In the genomic region with DNA sequence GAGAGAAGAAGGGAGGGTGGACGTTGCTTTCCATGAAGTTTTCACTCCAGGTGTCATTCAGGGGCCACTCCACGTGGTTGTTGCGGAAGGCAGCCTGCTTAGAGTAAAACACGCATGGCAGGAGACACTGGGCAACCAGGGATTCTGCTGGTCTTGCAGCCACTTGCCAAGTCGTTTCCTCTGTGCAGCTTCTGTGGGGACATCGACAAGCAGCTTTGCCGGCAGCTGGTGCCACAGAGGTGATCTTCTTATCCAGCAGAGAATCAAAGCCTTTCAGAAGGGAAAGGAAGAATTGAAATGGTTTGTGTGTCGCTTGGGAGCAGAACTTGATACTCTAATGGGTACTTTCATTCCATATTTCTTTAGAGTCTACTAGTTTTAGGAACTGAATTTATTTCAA, we compare ENCODE assay signal across 27 cellular contexts.
"Had no signal": no experiment of that assay in that cellular context is flagged by ENCODE, and none has a peak within 500 bp of the region (broad histone marks: within the 10 kb centered on the region; RNA-seq: fewer than 3 reads in every experiment).

No MANE protein-coding gene starts in this region.

- H3K4me1 Mint-ChIP-seq: activated naive CD4-positive, alpha-beta T cell treated with anti-CD3 and anti-CD28 coated beads, Interleukin-2, amount 50 U/mL, for 24 hours; activated naive CD8-positive, alpha-beta T cell treated with anti-CD3 and anti-CD28 coated beads for 36 hours; activated naive CD8-positive, alpha-beta T cell treated with anti-CD3 and anti-CD28 coated beads, Interleukin-2, amount 50 U/mL, for 24 hours had no signal

- H3K9me3 Mint-ChIP-seq: activated naive CD4-positive, alpha-beta T cell treated with anti-CD3 and anti-CD28 coated beads for 36 hours; activated naive CD4-positive, alpha-beta T cell treated with anti-CD3 and anti-CD28 coated beads, Interleukin-2, amount 50 U/mL, for 24 hours; activated naive CD8-positive, alpha-beta T cell treated with anti-CD3 and anti-CD28 coated beads, Interleukin-2, amount 50 U/mL, for 24 hours; activated T-helper 1 cell treated with anti-CD3 and anti-CD28 coated beads, Interleukin-12 subunit alpha, Interleukin-12 subunit beta, Interleukin-2, Interleukin-4 antibody, amounts not matched to agents 30 ng/mL and 10 ng/mL and 1 ng/mL, durations not matched to agents 14 hours and 24 hours and 36 hours; activated T-helper 2 cell treated with anti-CD3 and anti-CD28 coated beads, Interferon-gamma antibody, Interleukin-2, Interleukin-4, amounts not matched to agents 10 μg/mL and 5 μg/mL and 100 μg/mL, durations not matched to agents 14 hours and 24 hours and 36 hours had no signal

- H3K27me3 ChIP-seq: adrenal gland, body of pancreas, esophagus squamous epithelium, gastroesophageal sphincter had no signal

- H3K9me3 ChIP-seq: adrenal gland, body of pancreas, esophagus squamous epithelium had no signal

- H3K36me3 ChIP-seq: adrenal gland, esophagus squamous epithelium, gastroesophageal sphincter had no signal

- DNase-seq: activated CD4-positive, alpha-beta T cell treated with anti-CD3 and anti-CD28 coated beads for 1 hour; activated CD4-positive, alpha-beta T cell treated with anti-CD3 and anti-CD28 coated beads for 4 hours; activated CD4-positive, alpha-beta T cell treated with anti-CD3 and anti-CD28 coated beads, Interleukin-2, amount 50 U/mL, for 1 hour; activated CD4-positive, alpha-beta T cell treated with anti-CD3 and anti-CD28 coated beads, Interleukin-2, amount 50 U/mL, for 48 hours; activated CD8-positive, alpha-beta memory T cell treated with anti-CD3 and anti-CD28 coated beads for 24 hours; activated CD8-positive, alpha-beta T cell treated with anti-CD3 and anti-CD28 coated beads for 36 hours; activated effector memory CD4-positive, alpha-beta T cell treated with anti-CD3 and anti-CD28 coated beads, Interleukin-2, amount 50 U/mL, for 16 hours; activated naive CD4-positive, alpha-beta T cell treated with anti-CD3 and anti-CD28 coated beads for 36 hours; activated naive CD8-positive, alpha-beta T cell treated with anti-CD3 and anti-CD28 coated beads for 36 hours; activated naive CD8-positive, alpha-beta T cell treated with anti-CD3 and anti-CD28 coated beads, Interleukin-2, amount 50 U/mL, for 24 hours; activated T-cell treated with anti-CD3 and anti-CD28 coated beads, Interleukin-2, amount 50 U/mL, for 48 hours; adrenal gland; amygdala; aorta; body of pancreas; cortex of kidney; dermis blood vessel endothelial cell; effector CD8-positive, alpha-beta T cell; esophagus squamous epithelium; foreskin melanocyte; T-helper 2 cell had no signal

- H3K27ac ChIP-seq: adrenal gland, body of pancreas, epithelial cell of prostate, esophagus squamous epithelium, gastroesophageal sphincter had no signal

- H3K4me1 ChIP-seq: adrenal gland, body of pancreas, esophagus squamous epithelium, gastroesophageal sphincter had no signal

- H3K36me3 Mint-ChIP-seq: activated naive CD4-positive, alpha-beta T cell treated with anti-CD3 and anti-CD28 coated beads, Interleukin-2, amount 50 U/mL, for 24 hours; activated naive CD8-positive, alpha-beta T cell treated with anti-CD3 and anti-CD28 coated beads for 36 hours had no signal

- H3K27ac Mint-ChIP-seq: activated CD8-positive, alpha-beta T cell treated with anti-CD3 and anti-CD28 coated beads for 36 hours; activated naive CD4-positive, alpha-beta T cell treated with anti-CD3 and anti-CD28 coated beads for 36 hours; activated naive CD4-positive, alpha-beta T cell treated with anti-CD3 and anti-CD28 coated beads, Interleukin-2, amount 50 U/mL, for 24 hours; activated naive CD8-positive, alpha-beta T cell treated with anti-CD3 and anti-CD28 coated beads for 36 hours; activated naive CD8-positive, alpha-beta T cell treated with anti-CD3 and anti-CD28 coated beads, Interleukin-2, amount 50 U/mL, for 24 hours; activated T-helper 1 cell treated with anti-CD3 and anti-CD28 coated beads, Interleukin-12 subunit alpha, Interleukin-12 subunit beta, Interleukin-2, Interleukin-4 antibody, amounts not matched to agents 30 ng/mL and 10 ng/mL and 1 ng/mL, durations not matched to agents 14 hours and 24 hours and 36 hours; activated T-helper 2 cell treated with anti-CD3 and anti-CD28 coated beads, Interferon-gamma antibody, Interleukin-2, Interleukin-4, amounts not matched to agents 10 μg/mL and 5 μg/mL and 100 μg/mL, durations not matched to agents 14 hours and 24 hours and 36 hours; WTC11 had no signal

- H3K4me3 Mint-ChIP-seq: activated CD8-positive, alpha-beta T cell treated with anti-CD3 and anti-CD28 coated beads for 36 hours; activated naive CD4-positive, alpha-beta T cell treated with anti-CD3 and anti-CD28 coated beads for 36 hours; activated naive CD4-positive, alpha-beta T cell treated with anti-CD3 and anti-CD28 coated beads, Interleukin-2, amount 50 U/mL, for 24 hours; activated naive CD8-positive, alpha-beta T cell treated with anti-CD3 and anti-CD28 coated beads for 36 hours; activated naive CD8-positive, alpha-beta T cell treated with anti-CD3 and anti-CD28 coated beads, Interleukin-2, amount 50 U/mL, for 24 hours; activated T-helper 1 cell treated with anti-CD3 and anti-CD28 coated beads, Interleukin-12 subunit alpha, Interleukin-12 subunit beta, Interleukin-2, Interleukin-4 antibody, amounts not matched to agents 30 ng/mL and 10 ng/mL and 1 ng/mL, durations not matched to agents 14 hours and 24 hours and 36 hours; WTC11 had no signal

- H3K27me3 Mint-ChIP-seq: activated CD8-positive, alpha-beta T cell treated with anti-CD3 and anti-CD28 coated beads for 36 hours; activated naive CD4-positive, alpha-beta T cell treated with anti-CD3 and anti-CD28 coated beads, Interleukin-2, amount 50 U/mL, for 24 hours; activated naive CD8-positive, alpha-beta T cell treated with anti-CD3 and anti-CD28 coated beads for 36 hours; activated naive CD8-positive, alpha-beta T cell treated with anti-CD3 and anti-CD28 coated beads, Interleukin-2, amount 50 U/mL, for 24 hours had no signal

- H3K4me3 ChIP-seq: adrenal gland, body of pancreas, esophagus squamous epithelium, gastroesophageal sphincter had no signal
